1 cellular context compared by ENCODE assay signal in the genomic region with DNA sequence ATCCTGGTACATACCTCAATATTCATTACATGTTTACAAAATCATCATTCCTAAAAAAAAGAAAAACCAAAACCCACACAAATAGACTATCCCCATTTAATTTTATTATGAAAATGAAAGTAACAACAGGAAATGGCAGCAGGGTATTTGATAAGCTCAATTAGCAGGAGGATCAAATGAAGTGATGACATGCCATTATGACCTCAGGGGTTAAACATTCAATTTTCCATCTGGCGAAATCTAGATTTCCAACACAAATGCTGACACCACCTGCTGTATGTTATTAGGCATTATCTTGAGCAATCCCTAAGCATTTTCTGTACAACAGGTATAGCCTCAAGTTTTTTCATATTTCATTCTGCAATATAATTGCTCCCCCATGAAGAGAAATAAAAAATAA.
TF ChIP-seq lines count a peak whose summit lies in the region.

No MANE protein-coding gene starts in this region.

TF ChIP-seq in WTC11, 78 proteins besides CTCF, POLR2A, EP300 and RAD21 (continued from another document):
- TF ChIP-seq RELA (CRISPR knock-in tag; IDR thresholded peaks at IDR 0.05; ENCODE audit: borderline replicate concordance): no peak
- TF ChIP-seq FOXP1 (CRISPR knock-in tag; IDR thresholded peaks at IDR 0.05; ENCODE audit: borderline replicate concordance): no peak
- no peak for TF ChIP-seq KAT7 (CRISPR knock-in tag; IDR thresholded peaks at IDR 0.05; ENCODE audit: borderline replicate concordance)
- TF ChIP-seq, protein P1, sequence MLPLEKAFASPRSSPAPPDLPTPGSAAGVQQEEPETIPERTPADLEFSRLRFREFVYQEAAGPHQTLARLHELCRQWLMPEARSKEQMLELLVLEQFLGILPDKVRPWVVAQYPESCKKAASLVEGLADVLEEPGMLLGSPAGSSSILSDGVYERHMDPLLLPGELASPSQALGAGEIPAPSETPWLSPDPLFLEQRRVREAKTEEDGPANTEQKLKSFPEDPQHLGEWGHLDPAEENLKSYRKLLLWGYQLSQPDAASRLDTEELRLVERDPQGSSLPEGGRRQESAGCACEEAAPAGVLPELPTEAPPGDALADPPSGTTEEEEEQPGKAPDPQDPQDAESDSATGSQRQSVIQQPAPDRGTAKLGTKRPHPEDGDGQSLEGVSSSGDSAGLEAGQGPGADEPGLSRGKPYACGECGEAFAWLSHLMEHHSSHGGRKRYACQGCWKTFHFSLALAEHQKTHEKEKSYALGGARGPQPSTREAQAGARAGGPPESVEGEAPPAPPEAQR (CRISPR knock-in tag; IDR thresholded peaks at IDR 0.05): no peak
- TF ChIP-seq FOXJ3 (CRISPR knock-in tag; IDR thresholded peaks at IDR 0.05; ENCODE audit: borderline replicate concordance): no peak
TF ChIP-seq in WTC11: peak in this region for 0.
